In the genomic region with DNA sequence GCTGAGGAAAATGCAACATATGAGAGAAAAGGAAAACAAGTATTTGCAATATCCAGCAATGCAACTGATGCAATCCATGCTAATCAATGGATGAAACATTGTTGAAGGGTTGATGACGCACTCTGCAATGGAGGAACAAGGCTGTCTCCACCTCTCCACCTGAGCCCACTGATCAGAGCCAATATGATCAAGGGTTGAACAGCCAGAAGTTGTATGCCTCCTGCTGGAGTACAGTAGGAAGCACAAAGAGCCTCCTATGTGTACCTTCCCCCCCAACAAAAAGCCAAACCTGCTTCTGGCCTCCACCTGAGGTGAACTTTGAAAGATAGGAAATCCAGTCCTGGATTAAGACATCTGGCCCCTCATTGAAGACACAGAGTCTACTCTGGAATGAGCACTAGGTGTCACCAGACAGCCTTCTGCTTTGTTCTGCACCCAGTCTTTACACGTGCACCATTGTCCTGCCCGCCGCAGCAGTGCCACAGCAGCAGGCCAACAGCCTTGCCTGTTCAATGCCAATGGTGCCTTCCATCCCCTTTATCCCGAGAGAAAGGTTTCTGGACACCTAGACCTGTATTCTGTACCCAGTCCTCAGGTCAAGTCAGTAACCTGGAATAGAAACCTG, we compare ENCODE assay signal across 10 cellular contexts. TPM values are rescaled to one million over a fixed set of nuclear protein-coding genes. Genes with fewer than 3 reads are reported as not detected.
DNase-seq lines count a peak whose midpoint lies in the region; ATAC-seq, FAIRE-seq and TF ChIP-seq lines count a peak whose summit lies in the region.
"Not testable (repeated sequence)": the region's sequence is repeated elsewhere in the genome, so short reads cannot be mapped to it uniquely, and the experiment has no call there.
"Had no signal": no experiment of that assay in that cellular context is flagged by ENCODE, and none has a peak within 500 bp of the region (broad histone marks: within the 10 kb centered on the region; RNA-seq: fewer than 3 reads in every experiment).

No MANE protein-coding gene starts in this region.

- not testable (repeated sequence) for H3K36me3 ChIP-seq in body of pancreas (replicated peaks in 1 of 2; ENCODE audit: insufficient read depth in 1 of 2, low read depth in 2 of 2)

- H3K27me3 ChIP-seq in body of pancreas; right cardiac atrium (ENCODE audit: control insufficient read depth, insufficient read depth): not testable (repeated sequence)

- H3K4me3 Mint-ChIP-seq in WTC11, memory B cell: not testable (repeated sequence)

- DNase-seq in D721Med (ENCODE audit: insufficient read length, low spot score); WTC11 (ENCODE audit: low spot score); body of pancreas; right cardiac atrium; memory B cell (ENCODE audit: low spot score in 2 of 2): not testable (repeated sequence)

- not testable (repeated sequence) for H3K9me3 Mint-ChIP-seq in WTC11, memory B cell

- no CpG with 5 or more reads among the region's 5 CpGs for WGBS in body of pancreas, 2 donors
- 100% methylated on average over 1 of the region's 5 CpGs for WGBS in right cardiac atrium

- H3K4me3 ChIP-seq in body of pancreas; right cardiac atrium (ENCODE audit: low read length): not testable (repeated sequence)

- FAIRE-seq in D721Med (lab: Jason Lieb, UNC): peak; percentile 51

- H3K27ac ChIP-seq in body of pancreas; right cardiac atrium (ENCODE audit: low read length): not testable (repeated sequence)

- H3K27ac Mint-ChIP-seq in WTC11, memory B cell: not testable (repeated sequence)

- ATAC-seq in GM18907 (IDR thresholded peaks at IDR 0.05; ENCODE audit: unreplicated experiment) (peak; percentile 51), HG03280 (IDR thresholded peaks at IDR 0.05; ENCODE audit: unreplicated experiment) (peak; percentile 60), WTC11 (peak; percentile 74), body of pancreas (peak; percentile 35), right cardiac atrium (peak; percentile 45 to 52), memory B cell (ENCODE audit: low read depth) (peak; percentile 41)

- CTCF ChIA-PET in WTC11 (lab: Charles Lee): not testable (repeated sequence)

- H3K4me1 ChIP-seq in body of pancreas; right cardiac atrium (ENCODE audit: control insufficient read depth, insufficient read depth, low read length): not testable (repeated sequence)

- intact Hi-C loops in body of pancreas (cut with DNase I); right cardiac atrium (cut with DNase I): not testable (repeated sequence)

- H3K27me3 Mint-ChIP-seq in WTC11 (ENCODE audit: low read depth); memory B cell: not testable (repeated sequence)

- not testable (repeated sequence) for H3K9me3 ChIP-seq in body of pancreas; right cardiac atrium (ENCODE audit: control insufficient read depth, low read length)

- not testable (repeated sequence) for TF ChIP-seq CTCF in D721Med (IDR thresholded peaks at IDR 0.05; ENCODE audit: insufficient read depth, missing control alignments); WTC11 (IDR thresholded peaks at IDR 0.05); body of pancreas (IDR thresholded peaks at IDR 0.05)

- not testable (repeated sequence) for H3K4me1 Mint-ChIP-seq in WTC11, memory B cell

- not testable (repeated sequence) for TF ChIP-seq POLR2A in body of pancreas (IDR thresholded peaks at IDR 0.05)

- not testable (repeated sequence) for H3K36me3 Mint-ChIP-seq in WTC11, memory B cell

- POLR2A ChIA-PET in WTC11 (lab: Charles Lee): not testable (repeated sequence)

RNA-seq across cellular contexts. Expression of a gene that starts 24.8 kb away (rescaled TPM):
- total RNA-seq in WTC11 (2021) (15.9 to 20.2 TPM (median 17.1 TPM) in 3 replicates), body of pancreas (1 to 10 TPM; 7.3 to 8.0 TPM), right cardiac atrium (10 to 100 TPM; 50.7 to 86.0 (median 62.5) TPM)
- polyA plus RNA-seq in right cardiac atrium: 43.0 TPM

RNA-seq across cellular contexts. Expression of a gene that starts 55.5 kb away (rescaled TPM):
- total RNA-seq in WTC11 (2021) (not detected in 3 replicates), body of pancreas (not detected), right cardiac atrium (not detected)
- polyA plus RNA-seq in right cardiac atrium: not detected
- total RNA-seq: A172; CD4-positive, CD25-positive, alpha-beta regulatory T cell; GM23248 had no signal
- polyA plus RNA-seq: CD4-positive, CD25-positive, alpha-beta regulatory T cell; GM23248 had no signal
